8 cellular contexts compared by ENCODE assay signal in genomic region chr3:76537857-76538256, GRCh38.
A peak's percentile ranks its signal among the peaks of the same experiment; 100 is the strongest.
DNase-seq lines count a peak whose midpoint lies in the region; ATAC-seq, FAIRE-seq and TF ChIP-seq lines count a peak whose summit lies in the region.
"Not testable (repeated sequence)": the region's sequence is repeated elsewhere in the genome, so short reads cannot be mapped to it uniquely, and the experiment has no call there.

No MANE protein-coding gene starts in this region.

- not testable (repeated sequence) for TF ChIP-seq POLR2A in GM12891 (IDR thresholded peaks at IDR 0.05; ENCODE audit: low read depth, low read length)

- FAIRE-seq in GM12891 (lab: Jason Lieb, UNC), result peak; percentile 50

- ATAC-seq in GM18867 (IDR thresholded peaks at IDR 0.05; ENCODE audit: unreplicated experiment) (peak; percentile 81), GM19351 (IDR thresholded peaks at IDR 0.05; ENCODE audit: unreplicated experiment) (peak; percentile 66), GM21717 (IDR thresholded peaks at IDR 0.05; ENCODE audit: unreplicated experiment) (peak; percentile 50), HG02759 (IDR thresholded peaks at IDR 0.05; ENCODE audit: unreplicated experiment) (peak; percentile 53), HG03066 (IDR thresholded peaks at IDR 0.05; ENCODE audit: low read depth, unreplicated experiment) (peak; percentile 65), HG03520 (IDR thresholded peaks at IDR 0.05; ENCODE audit: unreplicated experiment) (peak; percentile 44)

- not testable (repeated sequence) for DNase-seq in GM12891 (ENCODE audit: insufficient read length, low spot score)
- peak; percentile 77 for DNase-seq in RPMI8226

TF ChIP-seq in GM12891, 5 proteins besides CTCF, POLR2A, EP300 and RAD21:
- TF ChIP-seq SPI1 (IDR thresholded peaks at IDR 0.05; ENCODE audit: low read depth, low read length), result peak; percentile 52
